1 cellular context compared by ENCODE assay signal in the genomic region with DNA sequence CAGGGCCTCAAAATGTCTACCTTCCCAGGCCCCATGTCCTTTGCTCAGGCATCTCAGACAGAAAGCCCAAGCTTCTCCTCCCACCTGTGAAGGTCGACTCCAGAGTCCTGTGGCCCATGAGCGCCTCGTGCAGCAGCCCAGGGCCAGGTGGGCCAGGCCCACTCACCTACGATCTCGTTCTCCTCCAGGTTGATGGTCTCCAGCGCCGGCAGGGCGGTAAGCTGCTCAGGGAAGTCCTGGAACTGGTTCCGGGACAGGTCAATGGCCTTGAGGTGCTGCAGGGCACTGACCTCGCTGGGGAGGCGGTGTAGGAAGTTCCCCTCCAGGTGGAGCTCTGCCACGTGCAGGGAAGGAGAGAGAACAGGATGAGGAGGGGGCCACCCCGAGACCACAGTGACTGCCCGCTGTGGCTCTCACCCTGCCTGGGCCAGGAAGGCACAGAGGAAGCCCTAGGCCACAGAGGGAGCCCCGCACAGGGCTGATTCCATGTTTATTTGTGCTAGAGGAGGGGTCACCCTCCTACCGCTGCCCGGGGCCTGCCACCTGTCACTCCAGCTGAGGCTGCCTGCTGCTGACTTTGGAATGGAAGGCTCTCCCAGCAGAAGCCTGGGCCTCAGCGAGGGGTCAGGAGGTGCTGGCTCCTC.
TF ChIP-seq lines count a peak whose summit lies in the region.

No MANE protein-coding gene starts in this region.

TF ChIP-seq in HepG2, 621 proteins besides CTCF, POLR2A, EP300 and RAD21 (continues in another document):
- no peak; the same call in 1 of the 2 replicates for TF ChIP-seq ZNF672 (CRISPR knock-in tag; IDR thresholded peaks at IDR 0.05)
- TF ChIP-seq, protein P1, sequence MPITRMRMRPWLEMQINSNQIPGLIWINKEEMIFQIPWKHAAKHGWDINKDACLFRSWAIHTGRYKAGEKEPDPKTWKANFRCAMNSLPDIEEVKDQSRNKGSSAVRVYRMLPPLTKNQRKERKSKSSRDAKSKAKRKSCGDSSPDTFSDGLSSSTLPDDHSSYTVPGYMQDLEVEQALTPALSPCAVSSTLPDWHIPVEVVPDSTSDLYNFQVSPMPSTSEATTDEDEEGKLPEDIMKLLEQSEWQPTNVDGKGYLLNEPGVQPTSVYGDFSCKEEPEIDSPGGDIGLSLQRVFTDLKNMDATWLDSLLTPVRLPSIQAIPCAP (CRISPR knock-in tag; IDR thresholded peaks at IDR 0.05; ENCODE audit: low read depth) = no peak
- TF ChIP-seq, protein P2, sequence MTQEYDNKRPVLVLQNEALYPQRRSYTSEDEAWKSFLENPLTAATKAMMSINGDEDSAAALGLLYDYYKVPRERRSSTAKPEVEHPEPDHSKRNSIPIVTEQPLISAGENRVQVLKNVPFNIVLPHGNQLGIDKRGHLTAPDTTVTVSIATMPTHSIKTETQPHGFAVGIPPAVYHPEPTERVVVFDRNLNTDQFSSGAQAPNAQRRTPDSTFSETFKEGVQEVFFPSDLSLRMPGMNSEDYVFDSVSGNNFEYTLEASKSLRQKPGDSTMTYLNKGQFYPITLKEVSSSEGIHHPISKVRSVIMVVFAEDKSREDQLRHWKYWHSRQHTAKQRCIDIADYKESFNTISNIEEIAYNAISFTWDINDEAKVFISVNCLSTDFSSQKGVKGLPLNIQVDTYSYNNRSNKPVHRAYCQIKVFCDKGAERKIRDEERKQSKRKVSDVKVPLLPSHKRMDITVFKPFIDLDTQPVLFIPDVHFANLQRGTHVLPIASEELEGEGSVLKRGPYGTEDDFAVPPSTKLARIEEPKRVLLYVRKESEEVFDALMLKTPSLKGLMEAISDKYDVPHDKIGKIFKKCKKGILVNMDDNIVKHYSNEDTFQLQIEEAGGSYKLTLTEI (CRISPR knock-in tag; conservative IDR thresholded peaks at IDR 0.05) = no peak
- no peak for TF ChIP-seq ZNF496 (CRISPR knock-in tag; IDR thresholded peaks at IDR 0.05; ENCODE audit: insufficient replicate concordance)
- TF ChIP-seq KDM5B (CRISPR knock-in tag; IDR thresholded peaks at IDR 0.05; ENCODE audit: borderline replicate concordance) = peak; percentile 70
- TF ChIP-seq ZNF724P (CRISPR knock-in tag; IDR thresholded peaks at IDR 0.05; ENCODE audit: borderline replicate concordance) = no peak
- TF ChIP-seq HMG20A (CRISPR knock-in tag; IDR thresholded peaks at IDR 0.05; ENCODE audit: borderline replicate concordance) = no peak; the same call in 1 of the 2 replicates
- no peak for TF ChIP-seq TBL1XR1 (IDR thresholded peaks at IDR 0.05; ENCODE audit: borderline replicate concordance, low read length, partially characterized antibody)
- TF ChIP-seq CC2D1A (CRISPR knock-in tag; IDR thresholded peaks at IDR 0.05) = no peak
- no peak for TF ChIP-seq EZH2 (conservative IDR thresholded peaks at IDR 0.05; ENCODE audit: low read depth, low read length)
- TF ChIP-seq ZNF468 (CRISPR knock-in tag; IDR thresholded peaks at IDR 0.05) = no peak
- TF ChIP-seq ZZZ3 (CRISPR knock-in tag; IDR thresholded peaks at IDR 0.05; ENCODE audit: borderline replicate concordance) = peak; percentile 85; the same call in 1 of the 2 replicates
- TF ChIP-seq, protein P3, sequence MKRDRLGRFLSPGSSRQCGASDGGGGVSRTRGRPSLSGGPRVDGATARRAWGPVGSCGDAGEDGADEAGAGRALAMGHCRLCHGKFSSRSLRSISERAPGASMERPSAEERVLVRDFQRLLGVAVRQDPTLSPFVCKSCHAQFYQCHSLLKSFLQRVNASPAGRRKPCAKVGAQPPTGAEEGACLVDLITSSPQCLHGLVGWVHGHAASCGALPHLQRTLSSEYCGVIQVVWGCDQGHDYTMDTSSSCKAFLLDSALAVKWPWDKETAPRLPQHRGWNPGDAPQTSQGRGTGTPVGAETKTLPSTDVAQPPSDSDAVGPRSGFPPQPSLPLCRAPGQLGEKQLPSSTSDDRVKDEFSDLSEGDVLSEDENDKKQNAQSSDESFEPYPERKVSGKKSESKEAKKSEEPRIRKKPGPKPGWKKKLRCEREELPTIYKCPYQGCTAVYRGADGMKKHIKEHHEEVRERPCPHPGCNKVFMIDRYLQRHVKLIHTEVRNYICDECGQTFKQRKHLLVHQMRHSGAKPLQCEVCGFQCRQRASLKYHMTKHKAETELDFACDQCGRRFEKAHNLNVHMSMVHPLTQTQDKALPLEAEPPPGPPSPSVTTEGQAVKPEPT (CRISPR knock-in tag; IDR thresholded peaks at IDR 0.05; ENCODE audit: low read depth) = peak; percentile 50; the same call in 1 of the 2 replicates
- TF ChIP-seq, protein P4, sequence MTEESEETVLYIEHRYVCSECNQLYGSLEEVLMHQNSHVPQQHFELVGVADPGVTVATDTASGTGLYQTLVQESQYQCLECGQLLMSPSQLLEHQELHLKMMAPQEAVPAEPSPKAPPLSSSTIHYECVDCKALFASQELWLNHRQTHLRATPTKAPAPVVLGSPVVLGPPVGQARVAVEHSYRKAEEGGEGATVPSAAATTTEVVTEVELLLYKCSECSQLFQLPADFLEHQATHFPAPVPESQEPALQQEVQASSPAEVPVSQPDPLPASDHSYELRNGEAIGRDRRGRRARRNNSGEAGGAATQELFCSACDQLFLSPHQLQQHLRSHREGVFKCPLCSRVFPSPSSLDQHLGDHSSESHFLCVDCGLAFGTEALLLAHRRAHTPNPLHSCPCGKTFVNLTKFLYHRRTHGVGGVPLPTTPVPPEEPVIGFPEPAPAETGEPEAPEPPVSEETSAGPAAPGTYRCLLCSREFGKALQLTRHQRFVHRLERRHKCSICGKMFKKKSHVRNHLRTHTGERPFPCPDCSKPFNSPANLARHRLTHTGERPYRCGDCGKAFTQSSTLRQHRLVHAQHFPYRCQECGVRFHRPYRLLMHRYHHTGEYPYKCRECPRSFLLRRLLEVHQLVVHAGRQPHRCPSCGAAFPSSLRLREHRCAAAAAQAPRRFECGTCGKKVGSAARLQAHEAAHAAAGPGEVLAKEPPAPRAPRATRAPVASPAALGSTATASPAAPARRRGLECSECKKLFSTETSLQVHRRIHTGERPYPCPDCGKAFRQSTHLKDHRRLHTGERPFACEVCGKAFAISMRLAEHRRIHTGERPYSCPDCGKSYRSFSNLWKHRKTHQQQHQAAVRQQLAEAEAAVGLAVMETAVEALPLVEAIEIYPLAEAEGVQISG (CRISPR knock-in tag; IDR thresholded peaks at IDR 0.05) = peak; percentile 87
- TF ChIP-seq ZNF615 (CRISPR knock-in tag; IDR thresholded peaks at IDR 0.05; ENCODE audit: borderline replicate concordance) = 0 out of 2 replicates have a peak, but pooled peaks have one; percentile 48
- TF ChIP-seq RFX5 (IDR thresholded peaks at IDR 0.05; ENCODE audit: low read depth, low read length) = no peak
- TF ChIP-seq, protein P5, sequence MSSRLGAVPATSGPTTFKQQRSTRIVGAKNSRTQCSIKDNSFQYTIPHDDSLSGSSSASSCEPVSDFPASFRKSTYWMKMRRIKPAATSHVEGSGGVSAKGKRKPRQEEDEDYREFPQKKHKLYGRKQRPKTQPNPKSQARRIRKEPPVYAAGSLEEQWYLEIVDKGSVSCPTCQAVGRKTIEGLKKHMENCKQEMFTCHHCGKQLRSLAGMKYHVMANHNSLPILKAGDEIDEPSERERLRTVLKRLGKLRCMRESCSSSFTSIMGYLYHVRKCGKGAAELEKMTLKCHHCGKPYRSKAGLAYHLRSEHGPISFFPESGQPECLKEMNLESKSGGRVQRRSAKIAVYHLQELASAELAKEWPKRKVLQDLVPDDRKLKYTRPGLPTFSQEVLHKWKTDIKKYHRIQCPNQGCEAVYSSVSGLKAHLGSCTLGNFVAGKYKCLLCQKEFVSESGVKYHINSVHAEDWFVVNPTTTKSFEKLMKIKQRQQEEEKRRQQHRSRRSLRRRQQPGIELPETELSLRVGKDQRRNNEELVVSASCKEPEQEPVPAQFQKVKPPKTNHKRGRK (CRISPR knock-in tag; IDR thresholded peaks at IDR 0.05) = no peak
- TF ChIP-seq, protein P6, sequence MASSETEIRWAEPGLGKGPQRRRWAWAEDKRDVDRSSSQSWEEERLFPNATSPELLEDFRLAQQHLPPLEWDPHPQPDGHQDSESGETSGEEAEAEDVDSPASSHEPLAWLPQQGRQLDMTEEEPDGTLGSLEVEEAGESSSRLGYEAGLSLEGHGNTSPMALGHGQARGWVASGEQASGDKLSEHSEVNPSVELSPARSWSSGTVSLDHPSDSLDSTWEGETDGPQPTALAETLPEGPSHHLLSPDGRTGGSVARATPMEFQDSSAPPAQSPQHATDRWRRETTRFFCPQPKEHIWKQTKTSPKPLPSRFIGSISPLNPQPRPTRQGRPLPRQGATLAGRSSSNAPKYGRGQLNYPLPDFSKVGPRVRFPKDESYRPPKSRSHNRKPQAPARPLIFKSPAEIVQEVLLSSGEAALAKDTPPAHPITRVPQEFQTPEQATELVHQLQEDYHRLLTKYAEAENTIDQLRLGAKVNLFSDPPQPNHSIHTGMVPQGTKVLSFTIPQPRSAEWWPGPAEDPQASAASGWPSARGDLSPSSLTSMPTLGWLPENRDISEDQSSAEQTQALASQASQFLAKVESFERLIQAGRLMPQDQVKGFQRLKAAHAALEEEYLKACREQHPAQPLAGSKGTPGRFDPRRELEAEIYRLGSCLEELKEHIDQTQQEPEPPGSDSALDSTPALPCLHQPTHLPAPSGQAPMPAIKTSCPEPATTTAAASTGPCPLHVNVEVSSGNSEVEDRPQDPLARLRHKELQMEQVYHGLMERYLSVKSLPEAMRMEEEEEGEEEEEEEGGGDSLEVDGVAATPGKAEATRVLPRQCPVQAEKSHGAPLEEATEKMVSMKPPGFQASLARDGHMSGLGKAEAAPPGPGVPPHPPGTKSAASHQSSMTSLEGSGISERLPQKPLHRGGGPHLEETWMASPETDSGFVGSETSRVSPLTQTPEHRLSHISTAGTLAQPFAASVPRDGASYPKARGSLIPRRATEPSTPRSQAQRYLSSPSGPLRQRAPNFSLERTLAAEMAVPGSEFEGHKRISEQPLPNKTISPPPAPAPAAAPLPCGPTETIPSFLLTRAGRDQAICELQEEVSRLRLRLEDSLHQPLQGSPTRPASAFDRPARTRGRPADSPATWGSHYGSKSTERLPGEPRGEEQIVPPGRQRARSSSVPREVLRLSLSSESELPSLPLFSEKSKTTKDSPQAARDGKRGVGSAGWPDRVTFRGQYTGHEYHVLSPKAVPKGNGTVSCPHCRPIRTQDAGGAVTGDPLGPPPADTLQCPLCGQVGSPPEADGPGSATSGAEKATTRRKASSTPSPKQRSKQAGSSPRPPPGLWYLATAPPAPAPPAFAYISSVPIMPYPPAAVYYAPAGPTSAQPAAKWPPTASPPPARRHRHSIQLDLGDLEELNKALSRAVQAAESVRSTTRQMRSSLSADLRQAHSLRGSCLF (CRISPR knock-in tag; IDR thresholded peaks at IDR 0.05; ENCODE audit: borderline replicate concordance) = no peak
- peak; percentile 73; the same call in 1 of the 2 replicates for TF ChIP-seq TAF1 (CRISPR knock-in tag; IDR thresholded peaks at IDR 0.05)
- TF ChIP-seq AGO2 (optimal IDR thresholded peaks at IDR 0.05; ENCODE audit: low read depth, low read length) = peak; percentile 4
- 0 out of 2 replicates have a peak, but pooled peaks have one; percentile 20 for TF ChIP-seq ZNF546 (CRISPR knock-in tag; conservative IDR thresholded peaks at IDR 0.05)
- TF ChIP-seq PRMT3 (CRISPR knock-in tag; IDR thresholded peaks at IDR 0.05; ENCODE audit: borderline replicate concordance, low read depth) = no peak
- no peak for TF ChIP-seq MBNL3 (CRISPR knock-in tag; conservative IDR thresholded peaks at IDR 0.05)
- TF ChIP-seq, protein P7, sequence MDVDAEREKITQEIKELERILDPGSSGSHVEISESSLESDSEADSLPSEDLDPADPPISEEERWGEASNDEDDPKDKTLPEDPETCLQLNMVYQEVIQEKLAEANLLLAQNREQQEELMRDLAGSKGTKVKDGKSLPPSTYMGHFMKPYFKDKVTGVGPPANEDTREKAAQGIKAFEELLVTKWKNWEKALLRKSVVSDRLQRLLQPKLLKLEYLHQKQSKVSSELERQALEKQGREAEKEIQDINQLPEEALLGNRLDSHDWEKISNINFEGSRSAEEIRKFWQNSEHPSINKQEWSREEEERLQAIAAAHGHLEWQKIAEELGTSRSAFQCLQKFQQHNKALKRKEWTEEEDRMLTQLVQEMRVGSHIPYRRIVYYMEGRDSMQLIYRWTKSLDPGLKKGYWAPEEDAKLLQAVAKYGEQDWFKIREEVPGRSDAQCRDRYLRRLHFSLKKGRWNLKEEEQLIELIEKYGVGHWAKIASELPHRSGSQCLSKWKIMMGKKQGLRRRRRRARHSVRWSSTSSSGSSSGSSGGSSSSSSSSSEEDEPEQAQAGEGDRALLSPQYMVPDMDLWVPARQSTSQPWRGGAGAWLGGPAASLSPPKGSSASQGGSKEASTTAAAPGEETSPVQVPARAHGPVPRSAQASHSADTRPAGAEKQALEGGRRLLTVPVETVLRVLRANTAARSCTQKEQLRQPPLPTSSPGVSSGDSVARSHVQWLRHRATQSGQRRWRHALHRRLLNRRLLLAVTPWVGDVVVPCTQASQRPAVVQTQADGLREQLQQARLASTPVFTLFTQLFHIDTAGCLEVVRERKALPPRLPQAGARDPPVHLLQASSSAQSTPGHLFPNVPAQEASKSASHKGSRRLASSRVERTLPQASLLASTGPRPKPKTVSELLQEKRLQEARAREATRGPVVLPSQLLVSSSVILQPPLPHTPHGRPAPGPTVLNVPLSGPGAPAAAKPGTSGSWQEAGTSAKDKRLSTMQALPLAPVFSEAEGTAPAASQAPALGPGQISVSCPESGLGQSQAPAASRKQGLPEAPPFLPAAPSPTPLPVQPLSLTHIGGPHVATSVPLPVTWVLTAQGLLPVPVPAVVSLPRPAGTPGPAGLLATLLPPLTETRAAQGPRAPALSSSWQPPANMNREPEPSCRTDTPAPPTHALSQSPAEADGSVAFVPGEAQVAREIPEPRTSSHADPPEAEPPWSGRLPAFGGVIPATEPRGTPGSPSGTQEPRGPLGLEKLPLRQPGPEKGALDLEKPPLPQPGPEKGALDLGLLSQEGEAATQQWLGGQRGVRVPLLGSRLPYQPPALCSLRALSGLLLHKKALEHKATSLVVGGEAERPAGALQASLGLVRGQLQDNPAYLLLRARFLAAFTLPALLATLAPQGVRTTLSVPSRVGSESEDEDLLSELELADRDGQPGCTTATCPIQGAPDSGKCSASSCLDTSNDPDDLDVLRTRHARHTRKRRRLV (CRISPR knock-in tag; IDR thresholded peaks at IDR 0.05) = 0 out of 2 replicates have a peak, but pooled peaks have one; percentile 41
- TF ChIP-seq KDM1A (CRISPR knock-in tag; IDR thresholded peaks at IDR 0.05) = no peak
